ENCODE assay signal across 1 cellular context in genomic region chr21:14491269-14491681, GRCh38.
TF ChIP-seq lines count a peak whose summit lies in the region.

No MANE protein-coding gene starts in this region.

TF ChIP-seq in K562, 482 proteins besides CTCF, POLR2A, EP300 and RAD21 (continued from another document and continues in another):
- TF ChIP-seq ZNF165 (CRISPR knock-in tag; IDR thresholded peaks at IDR 0.05; ENCODE audit: borderline replicate concordance) (no peak), TFE3 (CRISPR knock-in tag; IDR thresholded peaks at IDR 0.05) (no peak), ZBTB12 (CRISPR knock-in tag; IDR thresholded peaks at IDR 0.05) (no peak), MAFG (tag; conservative IDR thresholded peaks at IDR 0.05) (no peak), POLR3G (IDR thresholded peaks at IDR 0.05; ENCODE audit: extremely low read depth, insufficient read length, insufficient replicate concordance) (no peak), ZNF696 (CRISPR knock-in tag; conservative IDR thresholded peaks at IDR 0.05) (no peak), CBFA2T2 (conservative IDR thresholded peaks at IDR 0.05) (peak; percentile 75), BRCA1 (IDR thresholded peaks at IDR 0.05) (no peak), BRCA1 (CRISPR knock-in tag; IDR thresholded peaks at IDR 0.05) (no peak), KLF6 (CRISPR knock-in tag; IDR thresholded peaks at IDR 0.05; ENCODE audit: borderline replicate concordance) (no peak), CBFA2T3 (IDR thresholded peaks at IDR 0.05) (peak; percentile 87), PTRF (tag; IDR thresholded peaks at IDR 0.05) (no peak), RNF2 (IDR thresholded peaks at IDR 0.05) (no peak), NR0B1 (IDR thresholded peaks at IDR 0.05; ENCODE audit: partially characterized antibody) (no peak), MIER1 (IDR thresholded peaks at IDR 0.05; ENCODE audit: low read depth) (no peak), NR3C1 (CRISPR knock-in tag; IDR thresholded peaks at IDR 0.05) (no peak), TCF7 (IDR thresholded peaks at IDR 0.05; ENCODE audit: borderline replicate concordance) (no peak), RBM15 (IDR thresholded peaks at IDR 0.05; ENCODE audit: insufficient read depth, low read length) (no peak), ATF4 (CRISPR knock-in tag; IDR thresholded peaks at IDR 0.05) (no peak), TEAD4 (IDR thresholded peaks at IDR 0.05; ENCODE audit: low read length) (peak; percentile 74), TEAD4 (CRISPR knock-in tag; IDR thresholded peaks at IDR 0.05; ENCODE audit: borderline replicate concordance) (no peak), ZNF717 (CRISPR knock-in tag; IDR thresholded peaks at IDR 0.05) (no peak), ATF1 (CRISPR knock-in tag; IDR thresholded peaks at IDR 0.05) (no peak), ATF1 (tag; IDR thresholded peaks at IDR 0.05) (no peak), SMARCA4 (IDR thresholded peaks at IDR 0.05) (peak; percentile 72), ZNF318 (IDR thresholded peaks at IDR 0.05; ENCODE audit: borderline replicate concordance in 1 of 2, low read depth in 1 of 2) (no peak), RCOR1 (IDR thresholded peaks at IDR 0.05; ENCODE audit: borderline replicate concordance in 1 of 2, low read depth in 2 of 2, low read length in 2 of 2) (peak in 1 of 2 experiments; percentile 89; a peak in 2 of 4 replicates), HNRNPH1 (optimal IDR thresholded peaks at IDR 0.05; ENCODE audit: low read depth, low read length) (no peak), ZNF584 (CRISPR knock-in tag; IDR thresholded peaks at IDR 0.05; ENCODE audit: low read depth) (no peak), FOXM1 (IDR thresholded peaks at IDR 0.05; ENCODE audit: low read depth) (peak; percentile 50; the same call in 1 of the 2 replicates), FOXM1 (CRISPR knock-in tag; IDR thresholded peaks at IDR 0.05; ENCODE audit: low read depth) (no peak), ZNF639 (CRISPR knock-in tag; conservative IDR thresholded peaks at IDR 0.05 in 1 of 2, IDR thresholded peaks at IDR 0.05 in 1 of 2) (no peak), CUX1 (CRISPR knock-in tag; IDR thresholded peaks at IDR 0.05) (no peak), ZNF778 (CRISPR knock-in tag; IDR thresholded peaks at IDR 0.05) (no peak), CREB3L1 (IDR thresholded peaks at IDR 0.05; ENCODE audit: borderline replicate concordance, low read depth) (no peak), SPI1 (IDR thresholded peaks at IDR 0.05; ENCODE audit: borderline replicate concordance, low read depth, low read length) (no peak), SIX5 (IDR thresholded peaks at IDR 0.05; ENCODE audit: borderline replicate concordance in 1 of 2, insufficient read depth in 1 of 2, low read depth in 1 of 2, low read length in 2 of 2) (no peak), ZC3H4 (CRISPR knock-in tag; IDR thresholded peaks at IDR 0.05; ENCODE audit: borderline replicate concordance) (no peak), ZNF253 (CRISPR knock-in tag; conservative IDR thresholded peaks at IDR 0.05) (no peak), MTF1 (CRISPR knock-in tag; IDR thresholded peaks at IDR 0.05; ENCODE audit: borderline replicate concordance) (no peak)
